Comparison of ENCODE assay signal across 19 cellular contexts in the genomic region with DNA sequence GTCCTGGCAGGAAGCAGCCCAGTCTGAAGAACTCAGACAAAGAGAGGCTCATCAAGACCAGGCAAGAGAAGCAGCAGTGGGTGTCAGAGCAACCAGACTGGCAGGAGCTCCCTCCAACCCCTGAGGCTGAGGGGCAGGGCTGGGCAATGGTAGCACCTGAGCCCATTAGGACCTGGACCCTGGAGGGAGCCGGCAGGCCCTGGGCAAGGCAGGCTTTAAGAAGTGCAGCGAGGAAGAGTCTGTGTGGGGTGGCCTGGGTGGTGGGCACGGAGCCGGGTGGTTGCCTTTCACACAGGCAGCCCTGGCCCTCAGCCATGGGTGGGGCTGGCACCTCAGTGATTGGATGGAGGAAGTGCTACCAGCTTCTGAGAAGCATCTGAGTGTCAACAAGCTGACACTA. TPM values are rescaled to one million over a fixed set of nuclear protein-coding genes. Genes with fewer than 3 reads are reported as not detected.
DNase-seq lines count a peak whose midpoint lies in the region; ATAC-seq and TF ChIP-seq lines count a peak whose summit lies in the region.
"Had no signal": no experiment of that assay in that cellular context is flagged by ENCODE, and none has a peak within 500 bp of the region (broad histone marks: within the 10 kb centered on the region; RNA-seq: fewer than 3 reads in every experiment).

No MANE protein-coding gene starts in this region.

- peak overlapping the region; percentile 11 for H3K27ac Mint-ChIP-seq in stimulated activated naive CD8-positive, alpha-beta T cell treated with anti-CD3 and anti-CD28 coated beads, Interleukin-15, Interleukin-2, amounts not matched to agents 100 ng/mL and 50 ng/mL, for 24 hours
- H3K27ac Mint-ChIP-seq in effector memory CD8-positive, alpha-beta T cell: peak overlapping the region; percentile 66 to 84
- peak overlapping the region in 1 of 2 donors; percentile 57 for H3K27ac Mint-ChIP-seq in natural killer cell
- H3K27ac Mint-ChIP-seq: activated CD4-positive, alpha-beta T cell treated with anti-CD3 and anti-CD28 coated beads, Interleukin-2, amount 10 ng/mL, durations not matched to agents 24 days and 14 days; T-helper 1 cell treated with Interleukin-12 subunit alpha and Interleukin-12 subunit beta and Interleukin-4 antibody, amounts not matched to agents 30 μg/mL and 1 μg/mL, for 36 hours had no signal

- H3K4me1 Mint-ChIP-seq in stimulated activated naive CD8-positive, alpha-beta T cell treated with anti-CD3 and anti-CD28 coated beads, Interleukin-15, Interleukin-2, amounts not matched to agents 100 ng/mL and 50 ng/mL, for 24 hours (ENCODE audit: low read depth): peaks cover 35% of the 10 kb centered on the region
- H3K4me1 Mint-ChIP-seq in effector memory CD8-positive, alpha-beta T cell (ENCODE audit: low read depth in 2 of 2): peaks cover 17% of the 10 kb centered on the region in 2 donors
- peaks cover 18 to 44% of the 10 kb centered on the region in 2 donors for H3K4me1 Mint-ChIP-seq in natural killer cell

- no peak for TF ChIP-seq CTCF in natural killer cell (IDR thresholded peaks at IDR 0.05)

- no peaks in the 10 kb centered on the region for H3K27me3 Mint-ChIP-seq in stimulated activated naive CD8-positive, alpha-beta T cell treated with anti-CD3 and anti-CD28 coated beads, Interleukin-15, Interleukin-2, amounts not matched to agents 100 ng/mL and 50 ng/mL, for 24 hours
- H3K27me3 Mint-ChIP-seq in effector memory CD8-positive, alpha-beta T cell: no peaks in the 10 kb centered on the region
- H3K27me3 Mint-ChIP-seq in natural killer cell (ENCODE audit: low read depth in 2 of 2): no peaks in the 10 kb centered on the region
- H3K27me3 Mint-ChIP-seq: activated CD4-positive, alpha-beta T cell treated with anti-CD3 and anti-CD28 coated beads, Interleukin-2, amount 10 ng/mL, durations not matched to agents 24 days and 14 days had no signal

- no peak for DNase-seq in stimulated activated naive CD8-positive, alpha-beta T cell treated with anti-CD3 and anti-CD28 coated beads, Interleukin-15, Interleukin-2, amounts not matched to agents 100 U/mL and 50 U/mL, for 24 hours
- no peak for DNase-seq in effector memory CD8-positive, alpha-beta T cell
- no peak for DNase-seq in natural killer cell
- DNase-seq in NCI-H774 (lab: John Stamatoyannopoulos, UW): no peak
- DNase-seq in COLO668 (lab: John Stamatoyannopoulos, UW; ENCODE audit: unreplicated experiment): no peak
- DNase-seq in amniotic stem cell (lab: John Stamatoyannopoulos, UW): no peak
- no peak for DNase-seq in NCI-H187 (lab: John Stamatoyannopoulos, UW)
- DNase-seq: activated CD4-positive, alpha-beta T cell treated with anti-CD3 and anti-CD28 coated beads, Interleukin-2, amount 10 ng/mL, durations not matched to agents 24 days and 14 days; BE2C; EL; left ventricle myocardium inferior; NCI-H1417; NCI-H446; small intestine; stimulated activated CD4-positive, alpha-beta T cell treated with anti-CD3 and anti-CD28 coated beads, Interleukin-4, amount 100 ng/mL, for 1 hour; transverse colon had no signal

- ATAC-seq in stimulated activated naive CD8-positive, alpha-beta T cell treated with anti-CD3 and anti-CD28 coated beads, Interleukin-15, Interleukin-2, amounts not matched to agents 100 U/mL and 50 U/mL, for 24 hours: no peak
- peak; percentile 70 for ATAC-seq in effector memory CD8-positive, alpha-beta T cell (replicated peaks)
- peak; percentile 40 to 68 (median 56) for ATAC-seq in natural killer cell
- ATAC-seq: A549 had no signal

- no peak overlapping the region for H3K4me3 Mint-ChIP-seq in stimulated activated naive CD8-positive, alpha-beta T cell treated with anti-CD3 and anti-CD28 coated beads, Interleukin-15, Interleukin-2, amounts not matched to agents 100 ng/mL and 50 ng/mL, for 24 hours
- peak overlapping the region; percentile 49 to 58 for H3K4me3 Mint-ChIP-seq in effector memory CD8-positive, alpha-beta T cell
- peak overlapping the region; percentile 38 for H3K4me3 Mint-ChIP-seq in natural killer cell
- H3K4me3 Mint-ChIP-seq: activated CD4-positive, alpha-beta T cell treated with anti-CD3 and anti-CD28 coated beads, Interleukin-2, amount 10 ng/mL, durations not matched to agents 24 days and 14 days; T-helper 1 cell treated with Interleukin-12 subunit alpha and Interleukin-12 subunit beta and Interleukin-4 antibody, amounts not matched to agents 30 μg/mL and 1 μg/mL, for 36 hours had no signal

- peaks cover 4% of the 10 kb centered on the region for H3K9me3 Mint-ChIP-seq in stimulated activated naive CD8-positive, alpha-beta T cell treated with anti-CD3 and anti-CD28 coated beads, Interleukin-15, Interleukin-2, amounts not matched to agents 100 ng/mL and 50 ng/mL, for 24 hours
- H3K9me3 Mint-ChIP-seq in effector memory CD8-positive, alpha-beta T cell: no peaks in the 10 kb centered on the region
- no peaks in the 10 kb centered on the region for H3K9me3 Mint-ChIP-seq in natural killer cell
- H3K9me3 Mint-ChIP-seq: activated CD4-positive, alpha-beta T cell treated with anti-CD3 and anti-CD28 coated beads, Interleukin-2, amount 10 ng/mL, durations not matched to agents 24 days and 14 days had no signal

- intact Hi-C loops in natural killer cell (cut with micrococcal nuclease): no loop called here

- no peaks in the 10 kb centered on the region for H3K36me3 Mint-ChIP-seq in stimulated activated naive CD8-positive, alpha-beta T cell treated with anti-CD3 and anti-CD28 coated beads, Interleukin-15, Interleukin-2, amounts not matched to agents 100 ng/mL and 50 ng/mL, for 24 hours (ENCODE audit: low read depth)
- H3K36me3 Mint-ChIP-seq in effector memory CD8-positive, alpha-beta T cell (ENCODE audit: insufficient read depth): peaks cover 3% of the 10 kb centered on the region
- no peaks in the 10 kb centered on the region for H3K36me3 Mint-ChIP-seq in natural killer cell

RNA-seq across cellular contexts. Expression of gene IRF4, which starts 33.1 kb away (rescaled TPM):
- 10 to 100 TPM in 1 of 3 donors, 1 to 10 TPM in 2; 3.5 to 37.5 (median 3.5) TPM for total RNA-seq in natural killer cell
